17 cellular contexts compared by ENCODE assay signal in genomic region chr21:42129300-42130266, GRCh38. TPM values are rescaled to one million over a fixed set of nuclear protein-coding genes. Genes with fewer than 3 reads are reported as not detected.
A peak's percentile ranks its signal among the peaks of the same experiment; 100 is the strongest.
DNase-seq lines count a peak whose midpoint lies in the region; ATAC-seq and TF ChIP-seq lines count a peak whose summit lies in the region.
"Had no signal": no experiment of that assay in that cellular context is flagged by ENCODE, and none has a peak within 500 bp of the region (broad histone marks: within the 10 kb centered on the region; RNA-seq: fewer than 3 reads in every experiment).

No MANE protein-coding gene starts in this region.

- no peak for ATAC-seq in activated CD8-positive, alpha-beta T cell treated with anti-CD3 and anti-CD28 coated beads, Interleukin-2, amount 10 ng/mL, durations not matched to agents 7 days and 5 days
- ATAC-seq: Panc1 had no signal

- no peaks in the 10 kb centered on the region for H3K36me3 Mint-ChIP-seq in activated naive CD4-positive, alpha-beta T cell treated with anti-CD3 and anti-CD28 coated beads, Interleukin-2, amount 10 ng/mL, durations not matched to agents 7 days and 5 days
- no peaks in the 10 kb centered on the region for H3K36me3 Mint-ChIP-seq in activated CD8-positive, alpha-beta T cell treated with anti-CD3 and anti-CD28 coated beads, Interleukin-2, amount 10 ng/mL, durations not matched to agents 7 days and 5 days (ENCODE audit: low read depth)
- H3K36me3 Mint-ChIP-seq in CD8-positive, alpha-beta memory T cell, result no peaks in the 10 kb centered on the region

- H3K79me2 ChIP-seq in GM23248 (ENCODE audit: insufficient read depth), result no peaks in the 10 kb centered on the region

- H3K36me3 ChIP-seq in GM23248 (ENCODE audit: low read depth) (no peaks in the 10 kb centered on the region), spleen (no peaks in the 10 kb centered on the region), ascending aorta (no peaks in the 10 kb centered on the region)
- H3K36me3 ChIP-seq in CD8-positive, alpha-beta memory T cell (ENCODE audit: insufficient read depth, low read length), result no peaks in the 10 kb centered on the region

- no peaks in the 10 kb centered on the region for H4K20me1 ChIP-seq in GM23248 (ENCODE audit: insufficient read depth)

- peaks cover 44% of the 10 kb centered on the region for H3K27me3 Mint-ChIP-seq in activated naive CD4-positive, alpha-beta T cell treated with anti-CD3 and anti-CD28 coated beads, Interleukin-2, amount 10 ng/mL, durations not matched to agents 7 days and 5 days
- H3K27me3 Mint-ChIP-seq in activated CD8-positive, alpha-beta T cell treated with anti-CD3 and anti-CD28 coated beads, Interleukin-2, amount 10 ng/mL, durations not matched to agents 7 days and 5 days (ENCODE audit: low read depth), result peaks cover 5% of the 10 kb centered on the region
- H3K27me3 Mint-ChIP-seq in CD8-positive, alpha-beta memory T cell, result peaks cover 14 to 20% of the 10 kb centered on the region in 2 donors

- H3K9me3 Mint-ChIP-seq in activated naive CD4-positive, alpha-beta T cell treated with anti-CD3 and anti-CD28 coated beads, Interleukin-2, amount 10 ng/mL, durations not matched to agents 7 days and 5 days, result no peaks in the 10 kb centered on the region
- H3K9me3 Mint-ChIP-seq in activated CD8-positive, alpha-beta T cell treated with anti-CD3 and anti-CD28 coated beads, Interleukin-2, amount 10 ng/mL, durations not matched to agents 7 days and 5 days (ENCODE audit: insufficient read depth), result no peaks in the 10 kb centered on the region
- no peaks in the 10 kb centered on the region for H3K9me3 Mint-ChIP-seq in CD8-positive, alpha-beta memory T cell

- POLR2A ChIA-PET in activated CD8-positive, alpha-beta T cell treated with anti-CD3 and anti-CD28 coated beads, Interleukin-2, amount 10 ng/mL, durations not matched to agents 7 days and 5 days (lab: Charles Lee), result interaction anchor here (0.5 to 1.4 kb wide), 4 partner anchors 16 to 338 kb away, joined by 3 to 4 read pairs (median 3); no protein-coding TSS in a partner anchor
- POLR2A ChIA-PET in CD8-positive, alpha-beta memory T cell (lab: Charles Lee), result no interaction called here

- WGBS in GM23248 (ENCODE audit: low coverage in 1 of 2, low lambda C conversion rate in 2 of 2, missing lambda C conversion rate in 2 of 2), 2 experiments, result 55 to 57% methylated on average over 11 of the region's 11 CpGs
- 64 to 75% (median 67%) methylated on average over 11 of the region's 11 CpGs for WGBS in spleen, 5 donors

- TF ChIP-seq POLR2A in spleen (IDR thresholded peaks at IDR 0.05), result no peak

- H3K4me3 Mint-ChIP-seq in activated naive CD4-positive, alpha-beta T cell treated with anti-CD3 and anti-CD28 coated beads, Interleukin-2, amount 10 ng/mL, durations not matched to agents 7 days and 5 days, result no peak overlapping the region
- peak overlapping the region; percentile 0 for H3K4me3 Mint-ChIP-seq in activated CD8-positive, alpha-beta T cell treated with anti-CD3 and anti-CD28 coated beads, Interleukin-2, amount 10 ng/mL, durations not matched to agents 7 days and 5 days
- H3K4me3 Mint-ChIP-seq in CD8-positive, alpha-beta memory T cell, result peak overlapping the region in 1 of 7 donors; percentile 37

- H3F3A ChIP-seq in GM23248 (ENCODE audit: insufficient read depth), result no peaks in the 10 kb centered on the region

- TF ChIP-seq CTCF in spleen (IDR thresholded peaks at IDR 0.05 in 8 of 11, conservative IDR thresholded peaks at IDR 0.05 in 3 of 11), result no peak
- no peak for TF ChIP-seq CTCF in ascending aorta (IDR thresholded peaks at IDR 0.05)

- H3K9me2 ChIP-seq in GM23248 (ENCODE audit: insufficient read depth), result no peaks in the 10 kb centered on the region

- H3K9me3 ChIP-seq in GM23248 (ENCODE audit: low read depth) (no peaks in the 10 kb centered on the region), spleen (no peaks in the 10 kb centered on the region), ascending aorta (no peaks in the 10 kb centered on the region)
- no peaks in the 10 kb centered on the region for H3K9me3 ChIP-seq in CD8-positive, alpha-beta memory T cell (ENCODE audit: low read length)

- no peak overlapping the region for H3K4me3 ChIP-seq in GM23248
- no peak overlapping the region for H3K4me3 ChIP-seq in spleen
- no peak overlapping the region for H3K4me3 ChIP-seq in CD8-positive, alpha-beta memory T cell (ENCODE audit: low read length)
- no peak overlapping the region for H3K4me3 ChIP-seq in ascending aorta

- H3K4me1 Mint-ChIP-seq in activated naive CD4-positive, alpha-beta T cell treated with anti-CD3 and anti-CD28 coated beads, Interleukin-2, amount 10 ng/mL, durations not matched to agents 7 days and 5 days, result peaks cover 12% of the 10 kb centered on the region
- peaks cover 32% of the 10 kb centered on the region for H3K4me1 Mint-ChIP-seq in activated CD8-positive, alpha-beta T cell treated with anti-CD3 and anti-CD28 coated beads, Interleukin-2, amount 10 ng/mL, durations not matched to agents 7 days and 5 days (ENCODE audit: low read depth)
- no peaks in the 10 kb centered on the region for H3K4me1 Mint-ChIP-seq in CD8-positive, alpha-beta memory T cell

- H3K27ac ChIP-seq in GM23248, result no peak overlapping the region
- H3K27ac ChIP-seq in spleen, result no peak overlapping the region
- H3K27ac ChIP-seq in CD8-positive, alpha-beta memory T cell (ENCODE audit: low read depth, low read length), result no peak overlapping the region
- no peak overlapping the region for H3K27ac ChIP-seq in ascending aorta
- H3K27ac ChIP-seq: HL-60 had no signal

- no peak overlapping the region for H2AFZ ChIP-seq in GM23248

- H3K4me1 ChIP-seq in GM23248 (ENCODE audit: insufficient read depth) (no peaks in the 10 kb centered on the region), spleen (peaks cover 0 to 8% (median 0%) of the 10 kb centered on the region in 6 donors), ascending aorta (no peaks in the 10 kb centered on the region)
- no peaks in the 10 kb centered on the region for H3K4me1 ChIP-seq in CD8-positive, alpha-beta memory T cell (ENCODE audit: insufficient read depth, low read length)

- CTCF ChIA-PET in activated naive CD4-positive, alpha-beta T cell treated with anti-CD3 and anti-CD28 coated beads, Interleukin-2, amount 10 ng/mL, durations not matched to agents 7 days and 5 days (lab: Charles Lee), result interaction anchor here (1.3 to 2.3 kb wide), 4 partner anchors 12 to 313 kb away, joined by 3 to 8 read pairs (median 5); no protein-coding TSS in a partner anchor
- CTCF ChIA-PET in activated CD8-positive, alpha-beta T cell treated with anti-CD3 and anti-CD28 coated beads, Interleukin-2, amount 10 ng/mL, durations not matched to agents 7 days and 5 days (lab: Charles Lee), result interaction anchor here (0.7 to 4.2 kb wide), 8 partner anchors 13 to 313 kb away, joined by 3 to 42 read pairs (median 4); no protein-coding TSS in a partner anchor
- CTCF ChIA-PET in CD8-positive, alpha-beta memory T cell (lab: Charles Lee), result interaction anchor here (0.6 to 1.4 kb wide), 2 partner anchors 22 to 622 kb away, joined by 3 to 5 read pairs; no protein-coding TSS in a partner anchor

- intact Hi-C loops in spleen (cut with DNase I; ENCODE audit: low total_unique reads) (no loop called here), ascending aorta (cut with DNase I) (no loop called here)

- H3K27me3 ChIP-seq in GM23248 (replicated peaks; ENCODE audit: insufficient read depth), result peaks cover 17% of the 10 kb centered on the region
- peaks cover 0 to 43% (median 11%) of the 10 kb centered on the region in 7 donors for H3K27me3 ChIP-seq in spleen (replicated peaks in 1 of 7)
- peaks cover 8% of the 10 kb centered on the region for H3K27me3 ChIP-seq in CD8-positive, alpha-beta memory T cell (ENCODE audit: insufficient read depth, low read length, poor library complexity, severe bottlenecking)
- no peaks in the 10 kb centered on the region for H3K27me3 ChIP-seq in ascending aorta

- no peak for DNase-seq in activated naive CD4-positive, alpha-beta T cell treated with anti-CD3 and anti-CD28 coated beads, Interleukin-2, amount 10 ng/mL, durations not matched to agents 7 days and 5 days
- no peak for DNase-seq in activated naive CD4-positive, alpha-beta T cell (lab: John Stamatoyannopoulos, UW)
- DNase-seq in GM23248, result peak; percentile 9
- peak; percentile 34 for DNase-seq in activated CD8-positive, alpha-beta T cell treated with anti-CD3 and anti-CD28 coated beads, Interleukin-2, amount 10 ng/mL, durations not matched to agents 7 days and 5 days
- DNase-seq in spleen, result peak; percentile 27
- no peak for DNase-seq in CD8-positive, alpha-beta memory T cell
- DNase-seq in middle frontal gyrus (ENCODE audit: extremely low spot score, low spot score), result no peak
- DNase-seq in ascending aorta (ENCODE audit: low spot score in 2 of 2), result no peak
- DNase-seq: C1 segment of cervical spinal cord, COR-L47, HCEC 1CT, NCI-H1436, NCI-H2029, NCI-H510A, NCI-H774 had no signal

- in situ Hi-C loops in GM23248 (cut with MboI), result loop anchor here (10.0 kb wide), 1 partner anchor 525 kb away; no protein-coding TSS in a partner anchor

- peak overlapping the region; percentile 40 for H3K27ac Mint-ChIP-seq in activated naive CD4-positive, alpha-beta T cell treated with anti-CD3 and anti-CD28 coated beads, Interleukin-2, amount 10 ng/mL, durations not matched to agents 7 days and 5 days
- peak overlapping the region; percentile 70 for H3K27ac Mint-ChIP-seq in activated CD8-positive, alpha-beta T cell treated with anti-CD3 and anti-CD28 coated beads, Interleukin-2, amount 10 ng/mL, durations not matched to agents 7 days and 5 days
- H3K27ac Mint-ChIP-seq in CD8-positive, alpha-beta memory T cell, result peak overlapping the region in 1 of 8 donors; percentile 91

- H3K4me2 ChIP-seq in GM23248 (ENCODE audit: unreplicated experiment), result no peak overlapping the region

- H3K9ac ChIP-seq in GM23248, result no peak overlapping the region

RNA-seq across cellular contexts. Expression of gene UMODL1, which starts 58.5 kb away (rescaled TPM):
- total RNA-seq in GM23248 (2014; rRNA removed; shearing (Covaris generic)), result not detected in 2 replicates
- not detected in 2 replicates for polyA plus RNA-seq in GM23248 (2016; fragmentation: Nextera tagmentation; extraction: Ambion mirVana)
- not detected for total RNA-seq in activated CD8-positive, alpha-beta T cell treated with anti-CD3 and anti-CD28 coated beads, Interleukin-2, amount 10 ng/mL, durations not matched to agents 7 days and 5 days
- under 1 TPM in 5 of 7 donors, not detected in 2; 0.09 to 0.85 (median 0.28) TPM for total RNA-seq in spleen
- polyA plus RNA-seq in spleen, result under 1 TPM in 2 of 3 donors, not detected in 1; 0.02 to 0.03 TPM
- under 1 TPM in 1 of 2 experiments, not detected in 1; 0.07 TPM for total RNA-seq in CD8-positive, alpha-beta memory T cell
- not detected for polyA plus RNA-seq in CD8-positive, alpha-beta memory T cell
- total RNA-seq in ascending aorta, result not detected

Comparison
In these comparisons a context has a peak if more than half of its experiments do, and no peak if none do; other contexts are left out.
1. DNase-seq: peak in GM23248 (single experiment), activated CD8-positive, alpha-beta T cell treated with anti-CD3 and anti-CD28 coated beads, Interleukin-2, amount 10 ng/mL, durations not matched to agents 7 days and 5 days (single experiment) and spleen (single experiment); none in activated naive CD4-positive, alpha-beta T cell treated with anti-CD3 and anti-CD28 coated beads, Interleukin-2, amount 10 ng/mL, durations not matched to agents 7 days and 5 days (single experiment), activated naive CD4-positive, alpha-beta T cell (0 of 4), CD8-positive, alpha-beta memory T cell (0 of 5), middle frontal gyrus (single experiment) and ascending aorta (0 of 2).